ENCODE assay signal across 12 cellular contexts in genomic region chr1:202112864-202113689, GRCh38. TPM values are rescaled to one million over a fixed set of nuclear protein-coding genes. Genes with fewer than 3 reads are reported as not detected.
DNase-seq lines count a peak whose midpoint lies in the region; ATAC-seq and TF ChIP-seq lines count a peak whose summit lies in the region.
"Had no signal": no experiment of that assay in that cellular context is flagged by ENCODE, and none has a peak within 500 bp of the region (broad histone marks: within the 10 kb centered on the region; RNA-seq: fewer than 3 reads in every experiment).

No MANE protein-coding gene starts in this region.

- no peaks in the 10 kb centered on the region for H3K27me3 ChIP-seq in left lung
- H3K27me3 ChIP-seq in thyroid gland = no peaks in the 10 kb centered on the region
- H3K27me3 ChIP-seq: SJSA1 had no signal

- H3K27ac Mint-ChIP-seq in MCF 10A (ENCODE audit: low read depth, unreplicated experiment) = no peak overlapping the region
- H3K27ac Mint-ChIP-seq: activated naive CD4-positive, alpha-beta T cell treated with anti-CD3 and anti-CD28 coated beads for 36 hours; stimulated activated naive B cell treated with anti-CD40 and anti-IgM and Interleukin-4, amounts not matched to agents 10 μg/mL and 1 μg/mL and 100 μg/mL, for 72 hours had no signal

- intact Hi-C loops in MCF 10A (cut with micrococcal nuclease) = no loop called here
- intact Hi-C loops in left lung (cut with DNase I) = loop anchor here in 1 of 2 donors (10.0 kb wide), 1 partner anchor 108 kb away; no protein-coding TSS in a partner anchor
- intact Hi-C loops in thyroid gland (cut with DNase I) = loop anchor here (10.0 kb wide), 1 partner anchor 218 kb away; no protein-coding TSS in a partner anchor

- H3K9me3 ChIP-seq in left lung (no peaks in the 10 kb centered on the region), thyroid gland (no peaks in the 10 kb centered on the region)
- H3K9me3 ChIP-seq: SJSA1 had no signal

- no peak for TF ChIP-seq RAD21 in Ishikawa (IDR thresholded peaks at IDR 0.05; ENCODE audit: low read depth)

- POLR2A ChIA-PET in MCF 10A (lab: Yijun Ruan, JAX) = interaction anchor here (0.6 to 2.7 kb wide), 21 partner anchors 18 to 780 kb away, joined by 3 to 16 read pairs (median 4); partner anchors contain the start of gene ELF3

- H3K36me3 ChIP-seq in left lung = no peaks in the 10 kb centered on the region
- no peaks in the 10 kb centered on the region for H3K36me3 ChIP-seq in thyroid gland
- H3K36me3 ChIP-seq: SJSA1 had no signal

- no TSS peak for BruUV-seq in MCF 10A (replicated peaks; lab: Mats Ljungman, UMichigan)

- no peaks in the 10 kb centered on the region for H3K9me3 Mint-ChIP-seq in MCF 10A (ENCODE audit: unreplicated experiment)
- H3K9me3 Mint-ChIP-seq: activated naive CD4-positive, alpha-beta T cell treated with anti-CD3 and anti-CD28 coated beads for 36 hours; stimulated activated naive B cell treated with anti-CD40 and anti-IgM and Interleukin-4, amounts not matched to agents 10 μg/mL and 1 μg/mL and 100 μg/mL, for 72 hours had no signal

- no peaks in the 10 kb centered on the region for H3K27me3 Mint-ChIP-seq in MCF 10A (ENCODE audit: insufficient read depth, unreplicated experiment)

- WGBS in thyroid gland, 2 donors = 10 to 30% methylated on average over 1 to 5 of the region's 5 CpGs

- H3K4me1 ChIP-seq in left lung (peaks cover 3 to 5% of the 10 kb centered on the region in 2 donors), thyroid gland (peaks cover 9 to 27% of the 10 kb centered on the region in 2 donors)

- TF ChIP-seq EP300 in Ishikawa (IDR thresholded peaks at IDR 0.05; ENCODE audit: borderline replicate concordance) = peak; percentile 47; the same call in 1 of the 2 replicates

- CTCF ChIA-PET in MCF 10A (lab: Yijun Ruan, JAX) = interaction anchor here (0.6 to 28.8 kb wide), 17 partner anchors 11 to 300 kb away, joined by 3 to 1380 read pairs (median 5); partner anchors contain the start of gene ELF3

- H3K27ac ChIP-seq in left lung (no peak overlapping the region), thyroid gland (peak overlapping the region in 2 of 3 donors; percentile 27 to 57)
- H3K27ac ChIP-seq: SJSA1 had no signal

- no peak for TF ChIP-seq POLR2A in thyroid gland (IDR thresholded peaks at IDR 0.05)

- peaks cover 31% of the 10 kb centered on the region for H3K4me1 Mint-ChIP-seq in MCF 10A (ENCODE audit: insufficient read depth, unreplicated experiment)
- H3K4me1 Mint-ChIP-seq: stimulated activated naive B cell treated with anti-CD40 and anti-IgM and Interleukin-4, amounts not matched to agents 10 μg/mL and 1 μg/mL and 100 μg/mL, for 72 hours had no signal

- H3K36me3 Mint-ChIP-seq in MCF 10A (ENCODE audit: insufficient read depth, unreplicated experiment) = no peaks in the 10 kb centered on the region
- H3K36me3 Mint-ChIP-seq: stimulated activated naive B cell treated with anti-CD40 and anti-IgM and Interleukin-4, amounts not matched to agents 10 μg/mL and 1 μg/mL and 100 μg/mL, for 72 hours had no signal

- no peak overlapping the region for H3K4me3 Mint-ChIP-seq in MCF 10A (ENCODE audit: unreplicated experiment)
- H3K4me3 Mint-ChIP-seq: activated naive CD4-positive, alpha-beta T cell treated with anti-CD3 and anti-CD28 coated beads for 36 hours; stimulated activated naive B cell treated with anti-CD40 and anti-IgM and Interleukin-4, amounts not matched to agents 10 μg/mL and 1 μg/mL and 100 μg/mL, for 72 hours had no signal

- ATAC-seq in left lung = peak; percentile 59
- no peak for ATAC-seq in HG03139 (IDR thresholded peaks at IDR 0.05; ENCODE audit: unreplicated experiment)
- no peak for ATAC-seq in HG03457 (IDR thresholded peaks at IDR 0.05; ENCODE audit: unreplicated experiment)
- ATAC-seq: stimulated activated naive B cell treated with anti-CD40 and anti-IgM and Interleukin-4, amounts not matched to agents 10 μg/mL and 1 μg/mL and 100 μg/mL, for 72 hours had no signal

- DNase-seq in MCF 10A (ENCODE audit: unreplicated experiment) = peak; percentile 27
- DNase-seq in left lung = peak in 1 of 2 donors; percentile 49
- DNase-seq in thyroid gland = peak; percentile 23 to 37
- no peak for DNase-seq in stimulated activated naive CD4-positive, alpha-beta T cell treated with Interleukin-2 at 50 U/mL for 16 hours (lab: John Stamatoyannopoulos, UW)
- DNase-seq: activated naive CD4-positive, alpha-beta T cell treated with anti-CD3 and anti-CD28 coated beads for 36 hours; occipital lobe; stimulated activated naive B cell treated with anti-CD40 and anti-IgM and Interleukin-4, amounts not matched to agents 10 μg/mL and 1 μg/mL and 100 μg/mL, for 72 hours had no signal

- no peak for TF ChIP-seq CTCF in MCF 10A (IDR thresholded peaks at IDR 0.05; ENCODE audit: unreplicated experiment)
- TF ChIP-seq CTCF in left lung (IDR thresholded peaks at IDR 0.05) = no peak
- no peak for TF ChIP-seq CTCF in thyroid gland (IDR thresholded peaks at IDR 0.05)

- H3K4me3 ChIP-seq in left lung = no peak overlapping the region
- no peak overlapping the region for H3K4me3 ChIP-seq in thyroid gland (replicated peaks in 1 of 3)
- H3K4me3 ChIP-seq: SJSA1 had no signal

TF ChIP-seq in Ishikawa, 13 proteins besides CTCF, POLR2A, EP300 and RAD21:
- TF ChIP-seq MAX (IDR thresholded peaks at IDR 0.05) (no peak; the same call in 1 of the 2 replicates), YY1 (IDR thresholded peaks at IDR 0.05; ENCODE audit: low read depth) (no peak; the same call in 1 of the 2 replicates), TEAD4 (IDR thresholded peaks at IDR 0.05) (peak; percentile 72), USF1 (IDR thresholded peaks at IDR 0.05) (no peak), TCF12 (IDR thresholded peaks at IDR 0.05; ENCODE audit: low read depth) (peak; percentile 63; the same call in 1 of the 2 replicates), CREB1 (IDR thresholded peaks at IDR 0.05; ENCODE audit: low read depth) (no peak), ZBTB7A (IDR thresholded peaks at IDR 0.05; ENCODE audit: low read depth) (no peak), CEBPB (IDR thresholded peaks at IDR 0.05) (no peak), TAF1 (IDR thresholded peaks at IDR 0.05; ENCODE audit: low read depth) (no peak), FOXM1 (IDR thresholded peaks at IDR 0.05; ENCODE audit: borderline replicate concordance, low read depth) (no peak; the same call in 1 of the 2 replicates), NFIC (IDR thresholded peaks at IDR 0.05) (peak; percentile 62; the same call in 1 of the 2 replicates), EGR1 (IDR thresholded peaks at IDR 0.05) (no peak)
- TF ChIP-seq, protein P1, sequence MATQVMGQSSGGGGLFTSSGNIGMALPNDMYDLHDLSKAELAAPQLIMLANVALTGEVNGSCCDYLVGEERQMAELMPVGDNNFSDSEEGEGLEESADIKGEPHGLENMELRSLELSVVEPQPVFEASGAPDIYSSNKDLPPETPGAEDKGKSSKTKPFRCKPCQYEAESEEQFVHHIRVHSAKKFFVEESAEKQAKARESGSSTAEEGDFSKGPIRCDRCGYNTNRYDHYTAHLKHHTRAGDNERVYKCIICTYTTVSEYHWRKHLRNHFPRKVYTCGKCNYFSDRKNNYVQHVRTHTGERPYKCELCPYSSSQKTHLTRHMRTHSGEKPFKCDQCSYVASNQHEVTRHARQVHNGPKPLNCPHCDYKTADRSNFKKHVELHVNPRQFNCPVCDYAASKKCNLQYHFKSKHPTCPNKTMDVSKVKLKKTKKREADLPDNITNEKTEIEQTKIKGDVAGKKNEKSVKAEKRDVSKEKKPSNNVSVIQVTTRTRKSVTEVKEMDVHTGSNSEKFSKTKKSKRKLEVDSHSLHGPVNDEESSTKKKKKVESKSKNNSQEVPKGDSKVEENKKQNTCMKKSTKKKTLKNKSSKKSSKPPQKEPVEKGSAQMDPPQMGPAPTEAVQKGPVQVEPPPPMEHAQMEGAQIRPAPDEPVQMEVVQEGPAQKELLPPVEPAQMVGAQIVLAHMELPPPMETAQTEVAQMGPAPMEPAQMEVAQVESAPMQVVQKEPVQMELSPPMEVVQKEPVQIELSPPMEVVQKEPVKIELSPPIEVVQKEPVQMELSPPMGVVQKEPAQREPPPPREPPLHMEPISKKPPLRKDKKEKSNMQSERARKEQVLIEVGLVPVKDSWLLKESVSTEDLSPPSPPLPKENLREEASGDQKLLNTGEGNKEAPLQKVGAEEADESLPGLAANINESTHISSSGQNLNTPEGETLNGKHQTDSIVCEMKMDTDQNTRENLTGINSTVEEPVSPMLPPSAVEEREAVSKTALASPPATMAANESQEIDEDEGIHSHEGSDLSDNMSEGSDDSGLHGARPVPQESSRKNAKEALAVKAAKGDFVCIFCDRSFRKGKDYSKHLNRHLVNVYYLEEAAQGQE (IDR thresholded peaks at IDR 0.05; ENCODE audit: low read depth) = no peak

RNA-seq across cellular contexts. Expression of gene GPR37L1, which starts 9.6 kb away (rescaled TPM):
- total RNA-seq in MCF 10A (2022) = not detected in 2 replicates
- under 1 TPM; 0.05 to 0.09 TPM for total RNA-seq in left lung
- total RNA-seq in thyroid gland = under 1 TPM in 2 of 4 donors, not detected in 2; 0.22 to 0.34 TPM
- total RNA-seq: activated naive CD4-positive, alpha-beta T cell treated with anti-CD3 and anti-CD28 coated beads for 36 hours had no signal

RNA-seq across cellular contexts. Expression of gene ARL8A, which starts 31.5 kb away (rescaled TPM):
- total RNA-seq in MCF 10A (2022) (94.8 and 126 TPM in 2 replicates), left lung (100 to 1,000 TPM in 1 of 2 donors, 10 to 100 TPM in 1; 91.2 to 112 TPM), thyroid gland (10 to 100 TPM; 31.2 to 38.6 (median 35.0) TPM)

RNA-seq across cellular contexts. Expression of gene PTPN7, which starts 47.3 kb away (rescaled TPM):
- total RNA-seq in MCF 10A (2022) = not detected in 2 replicates
- total RNA-seq in left lung = 10 to 100 TPM in 1 of 2 donors, 1 to 10 TPM in 1; 2.7 to 11.7 TPM
- 1 to 10 TPM; 1.3 to 4.3 (median 2.1) TPM for total RNA-seq in thyroid gland
- total RNA-seq: frontal cortex, SJSA1 had no signal

Comparison
In these comparisons a context has a peak if more than half of its experiments do, and no peak if none do; other contexts are left out.
1. H3K27ac ChIP-seq: peak in thyroid gland (2 of 3); none in left lung (0 of 2).